In the genomic region with DNA sequence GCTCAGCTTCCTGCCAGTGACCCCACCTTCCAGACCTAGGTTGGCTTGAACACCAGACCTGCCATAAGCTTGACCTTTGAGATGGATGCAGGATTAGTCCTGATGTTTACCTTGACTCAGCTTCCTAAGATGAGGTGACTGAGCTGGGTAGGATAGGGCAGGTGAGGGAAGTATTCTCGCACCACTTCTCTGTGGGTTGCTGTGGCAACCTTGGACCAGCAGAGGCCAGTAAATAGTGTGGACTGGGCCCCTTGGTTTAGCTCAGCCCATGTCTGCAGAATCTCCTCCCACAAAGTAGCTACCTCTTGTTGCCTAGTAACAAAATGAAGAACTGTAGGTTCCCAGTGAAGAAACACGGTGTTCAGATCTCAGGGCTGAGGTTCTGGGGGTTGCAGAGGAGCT, we compare ENCODE assay signal across 8 cellular contexts. TPM values are rescaled to one million over a fixed set of nuclear protein-coding genes. Genes with fewer than 3 reads are reported as not detected.
DNase-seq lines count a peak whose midpoint lies in the region; ATAC-seq and TF ChIP-seq lines count a peak whose summit lies in the region.

No MANE protein-coding gene starts in this region.

- TF ChIP-seq CTCF in GM10266 (IDR thresholded peaks at IDR 0.05; ENCODE audit: control insufficient read depth, insufficient read depth, low read depth, missing control alignments) (peak; percentile 48), fibroblast of pulmonary artery (IDR thresholded peaks at IDR 0.05; ENCODE audit: low read length, missing control alignments) (peak; percentile 38)

- no peak overlapping the region for H3K4me3 ChIP-seq in fibroblast of pulmonary artery (replicated peaks; ENCODE audit: low read depth, low read length)

- ATAC-seq in GM19455 (IDR thresholded peaks at IDR 0.05; ENCODE audit: unreplicated experiment) (no peak), GM18907 (IDR thresholded peaks at IDR 0.05; ENCODE audit: unreplicated experiment) (no peak)

- DNase-seq in 8988T = peak; percentile 39
- peak; percentile 58 for DNase-seq in GM10266 (ENCODE audit: extremely low spot score)
- peak; percentile 28 for DNase-seq in RPMI7951 (ENCODE audit: low read depth)
- peak; percentile 60 for DNase-seq in fibroblast of pulmonary artery (ENCODE audit: low read depth)
- peak; percentile 18 for DNase-seq in stromal cell of bone marrow (ENCODE audit: low read depth)
- no peak for DNase-seq in DMS79 (lab: John Stamatoyannopoulos, UW)

RNA-seq across cellular contexts. Expression of a gene that starts 8.4 kb away (rescaled TPM):
- total RNA-seq in RPMI7951 (2014; rRNA removed; shearing (Covaris generic)) = 33.6 and 51.8 TPM in 2 replicates
